Comparison of ENCODE assay signal across 17 cellular contexts in the genomic region with DNA sequence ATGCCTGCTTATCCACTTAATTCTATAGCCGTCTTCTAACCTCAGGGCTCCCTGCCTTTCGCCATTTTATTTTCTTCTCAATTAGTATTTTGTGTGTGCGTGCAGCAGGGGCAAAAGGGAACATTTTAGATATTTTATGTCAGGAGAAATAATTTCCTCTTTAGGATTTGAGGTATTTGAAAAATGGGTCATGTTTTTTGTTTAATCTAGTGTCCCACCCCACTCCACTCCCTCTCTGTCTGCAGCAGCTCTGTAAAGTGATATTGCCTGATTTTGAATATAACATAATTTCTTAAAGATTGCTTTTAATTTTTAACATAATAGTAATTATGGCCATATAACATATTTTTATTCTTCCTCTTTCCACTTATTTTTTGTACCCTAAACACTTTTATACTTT.
"Had no signal": no experiment of that assay in that cellular context is flagged by ENCODE, and none has a peak within 500 bp of the region (broad histone marks: within the 10 kb centered on the region; RNA-seq: fewer than 3 reads in every experiment).

No MANE protein-coding gene starts in this region.

- ATAC-seq: left ventricle myocardium superior; natural killer cell treated with Interleukin-12 subunit alpha and Interleukin-12 subunit beta and Interleukin-15 and Interleukin-18, amount 100 ng/mL, for 72 hours had no signal

- H3K27ac Mint-ChIP-seq: activated CD4-positive, alpha-beta T cell treated with anti-CD3 and anti-CD28 coated beads, Interleukin-2, amount 10 ng/mL, durations not matched to agents 24 days and 14 days; activated naive CD8-positive, alpha-beta T cell treated with anti-CD3 and anti-CD28 coated beads for 36 hours; activated T-helper 1 cell treated with anti-CD3 and anti-CD28 coated beads, Interleukin-12 subunit alpha, Interleukin-12 subunit beta, Interleukin-2, Interleukin-4 antibody, amounts not matched to agents 30 ng/mL and 10 ng/mL and 1 ng/mL, durations not matched to agents 14 hours and 24 hours and 36 hours; natural killer cell treated with Interleukin-12 subunit alpha and Interleukin-12 subunit beta and Interleukin-15 and Interleukin-18, amount 100 ng/mL, for 72 hours had no signal

- H3K27ac ChIP-seq: tibial artery had no signal

- H3K27me3 Mint-ChIP-seq: activated CD4-positive, alpha-beta T cell treated with anti-CD3 and anti-CD28 coated beads, Interleukin-2, amount 10 ng/mL, durations not matched to agents 24 days and 14 days; activated naive CD8-positive, alpha-beta T cell treated with anti-CD3 and anti-CD28 coated beads for 36 hours had no signal

- H3K36me3 ChIP-seq: tibial artery had no signal

- H3K9me3 ChIP-seq: tibial artery had no signal

- H3K4me3 Mint-ChIP-seq: activated CD4-positive, alpha-beta T cell treated with anti-CD3 and anti-CD28 coated beads, Interleukin-2, amount 10 ng/mL, durations not matched to agents 24 days and 14 days; activated naive CD8-positive, alpha-beta T cell treated with anti-CD3 and anti-CD28 coated beads for 36 hours; activated T-helper 1 cell treated with anti-CD3 and anti-CD28 coated beads, Interleukin-12 subunit alpha, Interleukin-12 subunit beta, Interleukin-2, Interleukin-4 antibody, amounts not matched to agents 30 ng/mL and 10 ng/mL and 1 ng/mL, durations not matched to agents 14 hours and 24 hours and 36 hours; natural killer cell treated with Interleukin-12 subunit alpha and Interleukin-12 subunit beta and Interleukin-15 and Interleukin-18, amount 100 ng/mL, for 72 hours had no signal

- FAIRE-seq: urothelium cell line had no signal

- H3K4me1 Mint-ChIP-seq: activated CD4-positive, alpha-beta T cell treated with anti-CD3 and anti-CD28 coated beads, Interleukin-2, amount 10 ng/mL, durations not matched to agents 24 days and 14 days had no signal

- H3K9me3 Mint-ChIP-seq: activated CD4-positive, alpha-beta T cell treated with anti-CD3 and anti-CD28 coated beads, Interleukin-2, amount 10 ng/mL, durations not matched to agents 24 days and 14 days; activated naive CD8-positive, alpha-beta T cell treated with anti-CD3 and anti-CD28 coated beads for 36 hours; activated T-helper 1 cell treated with anti-CD3 and anti-CD28 coated beads, Interleukin-12 subunit alpha, Interleukin-12 subunit beta, Interleukin-2, Interleukin-4 antibody, amounts not matched to agents 30 ng/mL and 10 ng/mL and 1 ng/mL, durations not matched to agents 14 hours and 24 hours and 36 hours; natural killer cell treated with Interleukin-12 subunit alpha and Interleukin-12 subunit beta and Interleukin-15 and Interleukin-18, amount 100 ng/mL, for 72 hours had no signal

- H3K36me3 Mint-ChIP-seq: activated naive CD8-positive, alpha-beta T cell treated with anti-CD3 and anti-CD28 coated beads for 36 hours; natural killer cell treated with Interleukin-12 subunit alpha and Interleukin-12 subunit beta and Interleukin-15 and Interleukin-18, amount 100 ng/mL, for 72 hours had no signal

- H3K4me3 ChIP-seq: tibial artery had no signal

- DNase-seq: activated CD4-positive, alpha-beta T cell treated with anti-CD3 and anti-CD28 coated beads, Interleukin-2, amount 10 ng/mL, durations not matched to agents 24 days and 14 days; activated CD4-positive, CD25-positive, alpha-beta regulatory T cell; activated CD8-positive, alpha-beta memory T cell treated with anti-CD3 and anti-CD28 coated beads for 24 hours; activated naive CD8-positive, alpha-beta T cell treated with anti-CD3 and anti-CD28 coated beads for 36 hours; anterior cingulate cortex; hippocampal formation; left ventricle myocardium superior; mesendoderm; posterior cingulate gyrus; retina; stimulated activated CD4-positive, alpha-beta T cell treated with anti-CD3 and anti-CD28 coated beads, Interleukin-15, amount 100 ng/mL, for 24 hours; stimulated activated CD4-positive, alpha-beta T cell treated with anti-CD3 and anti-CD28 coated beads, Interleukin-4, amount 100 ng/mL, for 24 hours; stimulated activated naive CD4-positive, alpha-beta T cell; tibial artery had no signal

- H3K27me3 ChIP-seq: tibial artery had no signal
